In the genomic region with DNA sequence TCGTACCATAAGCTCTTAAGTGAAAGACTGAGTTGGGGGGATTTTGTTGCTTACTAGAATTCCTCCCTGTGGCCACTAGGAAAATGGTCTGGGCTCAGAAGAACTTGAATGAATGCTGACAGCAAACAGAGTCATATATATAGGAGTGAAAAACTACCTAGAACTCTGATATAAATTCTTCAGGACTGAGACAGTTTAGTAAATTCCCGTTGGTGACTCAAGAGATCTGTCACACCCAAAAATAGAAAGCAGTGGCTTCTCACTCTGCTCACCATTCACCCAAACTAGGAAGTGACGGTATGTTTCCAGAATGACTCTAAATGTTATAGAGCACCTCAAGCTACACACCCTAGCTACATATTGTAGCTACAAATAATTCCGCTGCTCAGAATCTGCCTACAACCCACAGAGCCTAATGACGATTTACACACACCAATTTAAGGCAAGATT, we compare ENCODE assay signal across 8 cellular contexts.
DNase-seq lines count a peak whose midpoint lies in the region; ATAC-seq and TF ChIP-seq lines count a peak whose summit lies in the region.

No MANE protein-coding gene starts in this region.

- no peaks in the 10 kb centered on the region for H3K9me3 ChIP-seq in mucosa of descending colon

- H3K36me3 ChIP-seq in mucosa of descending colon (ENCODE audit: low read depth): no peaks in the 10 kb centered on the region

- no peaks in the 10 kb centered on the region for H3K27me3 Mint-ChIP-seq in activated naive CD4-positive, alpha-beta T cell treated with anti-CD3 and anti-CD28 coated beads, Interleukin-2, amount 50 U/mL, for 24 hours

- H3K36me3 Mint-ChIP-seq in activated naive CD4-positive, alpha-beta T cell treated with anti-CD3 and anti-CD28 coated beads, Interleukin-2, amount 50 U/mL, for 24 hours: no peaks in the 10 kb centered on the region

- TF ChIP-seq CTCF in GM12865 (IDR thresholded peaks at IDR 0.05; ENCODE audit: insufficient read depth, low read depth, low read length, missing control alignments) (no peak), mucosa of descending colon (IDR thresholded peaks at IDR 0.05) (no peak)

- H3K4me3 ChIP-seq in GM12865 (ENCODE audit: low read depth, low read length): peak overlapping the region; percentile 44
- no peak overlapping the region for H3K4me3 ChIP-seq in mucosa of descending colon

- H3K27ac Mint-ChIP-seq in activated naive CD4-positive, alpha-beta T cell treated with anti-CD3 and anti-CD28 coated beads, Interleukin-2, amount 50 U/mL, for 24 hours: peak overlapping the region; percentile 87

- H3K4me1 Mint-ChIP-seq in activated naive CD4-positive, alpha-beta T cell treated with anti-CD3 and anti-CD28 coated beads, Interleukin-2, amount 50 U/mL, for 24 hours: peaks cover 36% of the 10 kb centered on the region

- DNase-seq in GM12865 (ENCODE audit: low read depth) (peak; percentile 81), mucosa of descending colon (no peak), HuH-7.5 (ENCODE audit: low spot score) (no peak), head of caudate nucleus (no peak), mesenteric fat pad (ENCODE audit: low spot score) (no peak)

- peak overlapping the region; percentile 74 for H3K4me3 Mint-ChIP-seq in activated naive CD4-positive, alpha-beta T cell treated with anti-CD3 and anti-CD28 coated beads, Interleukin-2, amount 50 U/mL, for 24 hours

- H3K9me3 Mint-ChIP-seq in activated naive CD4-positive, alpha-beta T cell treated with anti-CD3 and anti-CD28 coated beads, Interleukin-2, amount 50 U/mL, for 24 hours: no peaks in the 10 kb centered on the region

- intact Hi-C loops in mucosa of descending colon (cut with DNase I, micrococcal nuclease): no loop called here
- intact Hi-C loops in head of caudate nucleus (cut with DNase I): no loop called here

- no peaks in the 10 kb centered on the region for H3K4me1 ChIP-seq in mucosa of descending colon (ENCODE audit: low read depth)

- peak; percentile 94 for ATAC-seq in GM21381 (IDR thresholded peaks at IDR 0.05; ENCODE audit: unreplicated experiment)
- peak; percentile 98 for ATAC-seq in HG03558 (IDR thresholded peaks at IDR 0.05; ENCODE audit: extremely low read depth, unreplicated experiment)
- peak; percentile 21 for ATAC-seq in mucosa of descending colon

Comparison
In these comparisons a context has a peak if more than half of its experiments do, and no peak if none do; other contexts are left out.
1. ATAC-seq: peak in every context shown above with its lines; median percentile 98 in HG03558; 94 in GM21381; 21 in mucosa of descending colon.